Comparison of ENCODE assay signal across 1 cellular context in genomic region chr1:14929547-14930223, GRCh38.
TF ChIP-seq lines count a peak whose summit lies in the region.

No MANE protein-coding gene starts in this region.

TF ChIP-seq in HEK293, 187 proteins besides CTCF, POLR2A, EP300 and RAD21 (continued from another document and continues in another):
- TF ChIP-seq ZNF449 (tag by site-specific recombination; IDR thresholded peaks at IDR 0.05) (0 out of 2 replicates have a peak, but pooled peaks have one; percentile 34), ZNF585B (tag by site-specific recombination; IDR thresholded peaks at IDR 0.05) (no peak), ZNF777 (tag by site-specific recombination; IDR thresholded peaks at IDR 0.05; ENCODE audit: borderline replicate concordance) (no peak), ZNF214 (tag by site-specific recombination; IDR thresholded peaks at IDR 0.05; ENCODE audit: borderline replicate concordance) (no peak), ZNF561 (tag by site-specific recombination; IDR thresholded peaks at IDR 0.05; ENCODE audit: borderline replicate concordance) (peak; percentile 30; the same call in 1 of the 2 replicates), TCF7L2 (IDR thresholded peaks at IDR 0.05; ENCODE audit: borderline replicate concordance, low read depth, low read length) (no peak), TSHZ1 (tag by site-specific recombination; IDR thresholded peaks at IDR 0.05; ENCODE audit: borderline replicate concordance) (peak; percentile 41; the same call in 1 of the 2 replicates), ZNF211 (tag by site-specific recombination; IDR thresholded peaks at IDR 0.05; ENCODE audit: low read depth) (no peak), ZNF391 (tag by site-specific recombination; IDR thresholded peaks at IDR 0.05; ENCODE audit: borderline replicate concordance, low read depth) (peak; percentile 77; the same call in 1 of the 2 replicates), PRDM10 (tag by site-specific recombination; IDR thresholded peaks at IDR 0.05) (peak; percentile 82), KLF16 (tag by site-specific recombination; IDR thresholded peaks at IDR 0.05) (no peak), ZNF692 (tag by site-specific recombination; IDR thresholded peaks at IDR 0.05) (0 out of 2 replicates have a peak, but pooled peaks have one; percentile 55), ZNF302 (tag by site-specific recombination; IDR thresholded peaks at IDR 0.05; ENCODE audit: low read depth) (no peak), ZFHX2 (tag by site-specific recombination; conservative IDR thresholded peaks at IDR 0.05) (peak; percentile 84), ZSCAN16 (tag by site-specific recombination; IDR thresholded peaks at IDR 0.05) (no peak), ZNF530 (tag by site-specific recombination; IDR thresholded peaks at IDR 0.05; ENCODE audit: low read depth) (no peak), ZNF473 (tag by site-specific recombination; IDR thresholded peaks at IDR 0.05) (no peak), INSM2 (tag by site-specific recombination; IDR thresholded peaks at IDR 0.05) (peak; percentile 95), ZNF398 (tag by site-specific recombination; IDR thresholded peaks at IDR 0.05) (peak; percentile 48), KLF8 (tag by site-specific recombination; IDR thresholded peaks at IDR 0.05) (peak; percentile 60), ZBTB17 (tag by site-specific recombination; IDR thresholded peaks at IDR 0.05) (peak; percentile 40; the same call in 1 of the 2 replicates), SETDB1 (IDR thresholded peaks at IDR 0.05; ENCODE audit: insufficient read length, low read length) (peak; percentile 36), OSR2 (tag by site-specific recombination; IDR thresholded peaks at IDR 0.05) (peak; percentile 68), ZBTB7A (tag by site-specific recombination; IDR thresholded peaks at IDR 0.05; ENCODE audit: low read depth) (no peak), ZNF658 (tag by site-specific recombination; IDR thresholded peaks at IDR 0.05) (no peak), KLF1 (tag by site-specific recombination; IDR thresholded peaks at IDR 0.05) (peak; percentile 98), EGR2 (tag by site-specific recombination; IDR thresholded peaks at IDR 0.05; ENCODE audit: low read depth) (peak; percentile 80), HIC1 (tag by site-specific recombination; IDR thresholded peaks at IDR 0.05) (peak; percentile 75), ZNF621 (tag by site-specific recombination; IDR thresholded peaks at IDR 0.05) (no peak), ZNF221 (tag by site-specific recombination; IDR thresholded peaks at IDR 0.05; ENCODE audit: borderline replicate concordance) (no peak), ZBTB20 (tag by site-specific recombination; IDR thresholded peaks at IDR 0.05) (peak; percentile 70), ZEB2 (tag by site-specific recombination; IDR thresholded peaks at IDR 0.05) (peak; percentile 87)
- TF ChIP-seq, protein P1, sequence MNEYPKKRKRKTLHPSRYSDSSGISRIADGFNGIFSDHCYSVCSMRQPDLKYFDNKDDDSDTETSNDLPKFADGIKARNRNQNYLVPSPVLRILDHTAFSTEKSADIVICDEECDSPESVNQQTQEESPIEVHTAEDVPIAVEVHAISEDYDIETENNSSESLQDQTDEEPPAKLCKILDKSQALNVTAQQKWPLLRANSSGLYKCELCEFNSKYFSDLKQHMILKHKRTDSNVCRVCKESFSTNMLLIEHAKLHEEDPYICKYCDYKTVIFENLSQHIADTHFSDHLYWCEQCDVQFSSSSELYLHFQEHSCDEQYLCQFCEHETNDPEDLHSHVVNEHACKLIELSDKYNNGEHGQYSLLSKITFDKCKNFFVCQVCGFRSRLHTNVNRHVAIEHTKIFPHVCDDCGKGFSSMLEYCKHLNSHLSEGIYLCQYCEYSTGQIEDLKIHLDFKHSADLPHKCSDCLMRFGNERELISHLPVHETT (tag by site-specific recombination; IDR thresholded peaks at IDR 0.05) = 0 out of 2 replicates have a peak, but pooled peaks have one; percentile 41
- TF ChIP-seq, protein P2, sequence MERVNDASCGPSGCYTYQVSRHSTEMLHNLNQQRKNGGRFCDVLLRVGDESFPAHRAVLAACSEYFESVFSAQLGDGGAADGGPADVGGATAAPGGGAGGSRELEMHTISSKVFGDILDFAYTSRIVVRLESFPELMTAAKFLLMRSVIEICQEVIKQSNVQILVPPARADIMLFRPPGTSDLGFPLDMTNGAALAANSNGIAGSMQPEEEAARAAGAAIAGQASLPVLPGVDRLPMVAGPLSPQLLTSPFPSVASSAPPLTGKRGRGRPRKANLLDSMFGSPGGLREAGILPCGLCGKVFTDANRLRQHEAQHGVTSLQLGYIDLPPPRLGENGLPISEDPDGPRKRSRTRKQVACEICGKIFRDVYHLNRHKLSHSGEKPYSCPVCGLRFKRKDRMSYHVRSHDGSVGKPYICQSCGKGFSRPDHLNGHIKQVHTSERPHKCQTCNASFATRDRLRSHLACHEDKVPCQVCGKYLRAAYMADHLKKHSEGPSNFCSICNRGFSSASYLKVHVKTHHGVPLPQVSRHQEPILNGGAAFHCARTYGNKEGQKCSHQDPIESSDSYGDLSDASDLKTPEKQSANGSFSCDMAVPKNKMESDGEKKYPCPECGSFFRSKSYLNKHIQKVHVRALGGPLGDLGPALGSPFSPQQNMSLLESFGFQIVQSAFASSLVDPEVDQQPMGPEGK (tag by site-specific recombination; IDR thresholded peaks at IDR 0.05) = peak; percentile 72; the same call in 1 of the 2 replicates
- TF ChIP-seq, protein P3, sequence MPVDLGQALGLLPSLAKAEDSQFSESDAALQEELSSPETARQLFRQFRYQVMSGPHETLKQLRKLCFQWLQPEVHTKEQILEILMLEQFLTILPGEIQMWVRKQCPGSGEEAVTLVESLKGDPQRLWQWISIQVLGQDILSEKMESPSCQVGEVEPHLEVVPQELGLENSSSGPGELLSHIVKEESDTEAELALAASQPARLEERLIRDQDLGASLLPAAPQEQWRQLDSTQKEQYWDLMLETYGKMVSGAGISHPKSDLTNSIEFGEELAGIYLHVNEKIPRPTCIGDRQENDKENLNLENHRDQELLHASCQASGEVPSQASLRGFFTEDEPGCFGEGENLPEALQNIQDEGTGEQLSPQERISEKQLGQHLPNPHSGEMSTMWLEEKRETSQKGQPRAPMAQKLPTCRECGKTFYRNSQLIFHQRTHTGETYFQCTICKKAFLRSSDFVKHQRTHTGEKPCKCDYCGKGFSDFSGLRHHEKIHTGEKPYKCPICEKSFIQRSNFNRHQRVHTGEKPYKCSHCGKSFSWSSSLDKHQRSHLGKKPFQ (tag by site-specific recombination; IDR thresholded peaks at IDR 0.05) = 0 out of 2 replicates have a peak, but pooled peaks have one; percentile 36
